In genomic region chr6:44556046-44556445, GRCh38 we compare ENCODE assay signal across 1 cellular context.
TF ChIP-seq lines count a peak whose summit lies in the region.

No MANE protein-coding gene starts in this region.

TF ChIP-seq in WTC11, 78 proteins besides CTCF, POLR2A, EP300 and RAD21 (continued from another document):
- TF ChIP-seq USF1 (CRISPR knock-in tag; IDR thresholded peaks at IDR 0.05), result no peak
